8 cellular contexts compared by ENCODE assay signal in genomic region chr1:11858968-11859871, GRCh38. TPM values are rescaled to one million over a fixed set of nuclear protein-coding genes. Genes with fewer than 3 reads are reported as not detected.
DNase-seq lines count a peak whose midpoint lies in the region; ATAC-seq and TF ChIP-seq lines count a peak whose summit lies in the region.

No MANE protein-coding gene starts in this region.

- H3K27me3 ChIP-seq in CD8-positive, alpha-beta T cell (ENCODE audit: insufficient read depth, low read length): peaks cover 13% of the 10 kb centered on the region

- TF ChIP-seq CTCF in CD8-positive, alpha-beta T cell (IDR thresholded peaks at IDR 0.05): peak; percentile 34

- H3K9me3 Mint-ChIP-seq in CD8-positive, alpha-beta T cell: no peaks in the 10 kb centered on the region
- no peaks in the 10 kb centered on the region for H3K9me3 Mint-ChIP-seq in activated CD4-positive, alpha-beta T cell treated with anti-CD3 and anti-CD28 coated beads, Interleukin-2, amount 10 ng/mL, durations not matched to agents 24 days and 14 days
- H3K9me3 Mint-ChIP-seq in effector memory CD8-positive, alpha-beta T cell: no peaks in the 10 kb centered on the region

- H3K27ac ChIP-seq in CD8-positive, alpha-beta T cell (ENCODE audit: low read depth, low read length): no peak overlapping the region

- H3K4me1 ChIP-seq in CD8-positive, alpha-beta T cell (ENCODE audit: insufficient read depth, low read length): no peaks in the 10 kb centered on the region

- no peak overlapping the region for H3K4me3 Mint-ChIP-seq in CD8-positive, alpha-beta T cell
- no peak overlapping the region for H3K4me3 Mint-ChIP-seq in activated CD4-positive, alpha-beta T cell treated with anti-CD3 and anti-CD28 coated beads, Interleukin-2, amount 10 ng/mL, durations not matched to agents 24 days and 14 days
- H3K4me3 Mint-ChIP-seq in effector memory CD8-positive, alpha-beta T cell: no peak overlapping the region

- POLR2A ChIA-PET in CD8-positive, alpha-beta T cell (lab: Charles Lee): no interaction called here

- peak; percentile 99 for ATAC-seq in CD8-positive, alpha-beta T cell
- peak; percentile 86 for ATAC-seq in effector memory CD8-positive, alpha-beta T cell (replicated peaks)

- peaks cover 56% of the 10 kb centered on the region for H3K27me3 Mint-ChIP-seq in CD8-positive, alpha-beta T cell (ENCODE audit: low read depth)
- peaks cover 47% of the 10 kb centered on the region for H3K27me3 Mint-ChIP-seq in activated CD4-positive, alpha-beta T cell treated with anti-CD3 and anti-CD28 coated beads, Interleukin-2, amount 10 ng/mL, durations not matched to agents 24 days and 14 days
- H3K27me3 Mint-ChIP-seq in effector memory CD8-positive, alpha-beta T cell: peaks cover 53 to 92% of the 10 kb centered on the region in 2 donors

- H3K36me3 ChIP-seq in CD8-positive, alpha-beta T cell (ENCODE audit: insufficient read depth, low read length): no peaks in the 10 kb centered on the region

- peak; percentile 48 to 80 (median 74) for DNase-seq in CD8-positive, alpha-beta T cell
- DNase-seq in Kasumi-1 (lab: John Stamatoyannopoulos, UW) (peak; percentile 57 to 67), myocyte (ENCODE audit: low read depth) (peak; percentile 72), mesenteric fat pad (ENCODE audit: low spot score) (no peak), NCI-H1694 treated with DMSO at 0.1 percent for 48 hours (lab: John Stamatoyannopoulos, UW) (no peak)
- peak; percentile 92 for DNase-seq in activated CD4-positive, alpha-beta T cell treated with anti-CD3 and anti-CD28 coated beads, Interleukin-2, amount 10 ng/mL, durations not matched to agents 24 days and 14 days
- DNase-seq in effector memory CD8-positive, alpha-beta T cell: peak; percentile 69 to 70 (median 69)
- DNase-seq in stimulated activated naive CD4-positive, alpha-beta T cell (lab: John Stamatoyannopoulos, UW): peak; percentile 19 to 73 (median 52)

- no peak overlapping the region for H3K4me3 ChIP-seq in CD8-positive, alpha-beta T cell (ENCODE audit: low read depth, low read length)

- no peak overlapping the region for H3K27ac Mint-ChIP-seq in CD8-positive, alpha-beta T cell
- H3K27ac Mint-ChIP-seq in activated CD4-positive, alpha-beta T cell treated with anti-CD3 and anti-CD28 coated beads, Interleukin-2, amount 10 ng/mL, durations not matched to agents 24 days and 14 days: no peak overlapping the region
- H3K27ac Mint-ChIP-seq in effector memory CD8-positive, alpha-beta T cell: no peak overlapping the region

- no peaks in the 10 kb centered on the region for H3K4me1 Mint-ChIP-seq in CD8-positive, alpha-beta T cell (ENCODE audit: low read depth)
- no peaks in the 10 kb centered on the region for H3K4me1 Mint-ChIP-seq in activated CD4-positive, alpha-beta T cell treated with anti-CD3 and anti-CD28 coated beads, Interleukin-2, amount 10 ng/mL, durations not matched to agents 24 days and 14 days
- no peaks in the 10 kb centered on the region for H3K4me1 Mint-ChIP-seq in effector memory CD8-positive, alpha-beta T cell (ENCODE audit: low read depth in 2 of 2)

- intact Hi-C loops in CD8-positive, alpha-beta T cell (cut with DNase I, micrococcal nuclease): loop anchor here in 1 of 2 experiments (1.0 to 5.0 kb wide), 2 partner anchors 14 to 38 kb away; no protein-coding TSS in a partner anchor
- intact Hi-C loops in activated CD4-positive, alpha-beta T cell treated with anti-CD3 and anti-CD28 coated beads, Interleukin-2, amount 10 ng/mL, durations not matched to agents 24 days and 14 days (cut with micrococcal nuclease): loop anchor here (5.0 kb wide), 1 partner anchor 38 kb away; no protein-coding TSS in a partner anchor

- CTCF ChIA-PET in CD8-positive, alpha-beta T cell (lab: Charles Lee): no interaction called here

- no peaks in the 10 kb centered on the region for H3K9me3 ChIP-seq in CD8-positive, alpha-beta T cell (ENCODE audit: low read length)

- H3K36me3 Mint-ChIP-seq in CD8-positive, alpha-beta T cell: no peaks in the 10 kb centered on the region
- H3K36me3 Mint-ChIP-seq in activated CD4-positive, alpha-beta T cell treated with anti-CD3 and anti-CD28 coated beads, Interleukin-2, amount 10 ng/mL, durations not matched to agents 24 days and 14 days (ENCODE audit: low read depth): no peaks in the 10 kb centered on the region
- no peaks in the 10 kb centered on the region for H3K36me3 Mint-ChIP-seq in effector memory CD8-positive, alpha-beta T cell (ENCODE audit: insufficient read depth)

RNA-seq across cellular contexts. Expression of gene NPPB, which starts 0.5 kb away (rescaled TPM):
- total RNA-seq in CD8-positive, alpha-beta T cell: not detected
- not detected in 2 replicates for total RNA-seq in activated CD4-positive, alpha-beta T cell treated with anti-CD3 and anti-CD28 coated beads, Interleukin-2, amount 10 ng/mL, durations not matched to agents 24 days and 14 days
- total RNA-seq in myocyte (not detected in 2 replicates), mesenteric fat pad (not detected)
- polyA plus RNA-seq in myocyte (2012): not detected

RNA-seq across cellular contexts. Expression of gene NPPA, which starts 11.6 kb away (rescaled TPM):
- not detected for total RNA-seq in CD8-positive, alpha-beta T cell
- total RNA-seq in activated CD4-positive, alpha-beta T cell treated with anti-CD3 and anti-CD28 coated beads, Interleukin-2, amount 10 ng/mL, durations not matched to agents 24 days and 14 days: not detected in 2 replicates
- total RNA-seq in myocyte (0.47 and 1.3 TPM in 2 replicates), mesenteric fat pad (not detected)
- 1.6 TPM for polyA plus RNA-seq in myocyte (2012)

RNA-seq across cellular contexts. Expression of gene CLCN6, which starts 53.2 kb away (rescaled TPM):
- total RNA-seq in CD8-positive, alpha-beta T cell: 10 to 100 TPM; 14.8 to 18.5 TPM
- 12.7 and 15.2 TPM in 2 replicates for total RNA-seq in activated CD4-positive, alpha-beta T cell treated with anti-CD3 and anti-CD28 coated beads, Interleukin-2, amount 10 ng/mL, durations not matched to agents 24 days and 14 days
- total RNA-seq in myocyte: 16.0 and 22.2 TPM in 2 replicates
- polyA plus RNA-seq in myocyte (2012): 15.6 TPM
- total RNA-seq in mesenteric fat pad: 24.1 TPM

RNA-seq across cellular contexts. Expression of gene MTHFR, which starts 53.5 kb away (rescaled TPM):
- total RNA-seq in CD8-positive, alpha-beta T cell: 10 to 100 TPM; 27.3 to 27.5 TPM
- total RNA-seq in activated CD4-positive, alpha-beta T cell treated with anti-CD3 and anti-CD28 coated beads, Interleukin-2, amount 10 ng/mL, durations not matched to agents 24 days and 14 days: 15.6 and 18.4 TPM in 2 replicates
- total RNA-seq in myocyte (32.5 and 39.6 TPM in 2 replicates), mesenteric fat pad (35.8 TPM)
- 16.6 TPM for polyA plus RNA-seq in myocyte (2012)

Comparison
In these comparisons a context has a peak if more than half of its experiments do, and no peak if none do; other contexts are left out.
1. DNase-seq: peak in CD8-positive, alpha-beta T cell (7 of 7), Kasumi-1 (2 of 2), activated CD4-positive, alpha-beta T cell treated with anti-CD3 and anti-CD28 coated beads, Interleukin-2, amount 10 ng/mL, durations not matched to agents 24 days and 14 days (single experiment), effector memory CD8-positive, alpha-beta T cell (3 of 3), myocyte (single experiment) and stimulated activated naive CD4-positive, alpha-beta T cell (6 of 6); none in mesenteric fat pad (single experiment) and NCI-H1694 treated with DMSO at 0.1 percent for 48 hours (single experiment).